Comparison of ENCODE assay signal across 26 cellular contexts in the genomic region with DNA sequence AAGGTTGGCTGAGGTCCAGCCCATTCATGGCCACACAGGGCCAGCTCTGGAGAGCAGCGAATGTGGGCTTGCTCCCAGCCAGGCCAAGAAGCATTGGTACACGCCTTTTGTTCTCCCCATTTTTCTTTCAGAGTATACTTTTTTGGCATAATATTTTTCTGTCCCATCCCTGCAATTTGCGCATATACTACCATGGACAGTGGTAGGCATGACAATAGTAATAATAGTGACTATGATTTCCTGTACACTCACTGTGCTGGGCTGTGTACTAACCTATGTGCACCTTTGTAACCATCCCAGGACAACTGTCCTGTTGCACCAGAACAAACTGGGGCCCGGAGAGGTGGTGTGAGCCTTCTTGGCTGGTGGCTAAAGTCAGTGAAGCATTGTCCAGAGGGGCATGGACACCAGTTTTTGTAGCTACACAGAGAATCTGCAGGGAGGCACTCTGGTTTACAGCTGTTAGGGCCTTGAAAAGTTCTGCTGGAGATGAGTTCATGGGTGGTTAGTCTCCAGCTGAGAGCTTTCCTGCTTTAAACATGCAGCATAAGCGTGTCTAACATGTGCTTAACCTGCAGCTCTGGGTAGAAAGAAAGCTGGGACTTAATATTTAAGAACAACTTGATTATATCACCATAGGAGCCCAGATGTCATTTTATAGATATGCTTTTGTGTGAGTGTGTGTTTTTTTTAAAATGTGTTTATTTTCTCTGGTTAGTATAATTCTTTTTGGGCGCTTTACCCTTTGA. TPM values are rescaled to one million over a fixed set of nuclear protein-coding genes. Genes with fewer than 3 reads are reported as not detected.
DNase-seq lines count a peak whose midpoint lies in the region; ATAC-seq, FAIRE-seq and TF ChIP-seq lines count a peak whose summit lies in the region.
"Had no signal": no experiment of that assay in that cellular context is flagged by ENCODE, and none has a peak within 500 bp of the region (broad histone marks: within the 10 kb centered on the region; RNA-seq: fewer than 3 reads in every experiment).

No MANE protein-coding gene starts in this region.

- CTCF ChIA-PET in A673 (lab: Charles Lee), result no interaction called here

- TF ChIP-seq EP300 in Ishikawa (IDR thresholded peaks at IDR 0.05; ENCODE audit: borderline replicate concordance), result no peak

- H3K4me1 ChIP-seq in A673 (ENCODE audit: insufficient read depth, low read length, poor library complexity, severe bottlenecking), result peaks cover 5% of the 10 kb centered on the region
- H3K4me1 ChIP-seq: A549; BLaER1 treated with 17β-estradiol and CSF1 and Interleukin-3, amounts not matched to agents 10 nM and 100 nM had no signal

- no peak overlapping the region for H3K27ac ChIP-seq in A673 (ENCODE audit: low read depth, low read length, poor library complexity, severe bottlenecking)
- H3K27ac ChIP-seq: 22Rv1; A549; BLaER1 treated with 17β-estradiol and CSF1 and Interleukin-3, amounts not matched to agents 10 nM and 100 nM had no signal

- TF ChIP-seq RAD21 in Ishikawa (IDR thresholded peaks at IDR 0.05; ENCODE audit: low read depth), result no peak

- ATAC-seq in HG02678 (IDR thresholded peaks at IDR 0.05; ENCODE audit: unreplicated experiment), result no peak
- ATAC-seq: A549, GM12878 had no signal

- in situ Hi-C loops in astrocyte of the spinal cord (cut with HindIII; ENCODE audit: low sequenced_read_pairs), result no loop called here

- peak; percentile 37 for DNase-seq in A673 (ENCODE audit: low spot score)
- DNase-seq in astrocyte of the spinal cord (ENCODE audit: low read depth, low spot score), result peak; percentile 25
- no peak for DNase-seq in KG1 (lab: John Stamatoyannopoulos, UW)
- DNase-seq in C1 segment of cervical spinal cord (lab: John Stamatoyannopoulos, UW), result no peak
- DNase-seq in posterior cingulate gyrus, result no peak
- DNase-seq: AML-193; CD4-positive, alpha-beta memory T cell; CD4-positive, CD25-positive, alpha-beta regulatory T cell; CD8-positive, alpha-beta memory T cell; COR-L47; DMS 273 treated with DMSO at 0.1 percent for 48 hours; DMS153; DMS53; DMS79; DND-41; EL; GDM1 had no signal

- peak; percentile 99 for FAIRE-seq in endometrium (lab: Jason Lieb, UNC)
- FAIRE-seq: GM12878, GM12892, GM18507 had no signal

- no peaks in the 10 kb centered on the region for H3K27me3 ChIP-seq in A673 (replicated peaks; ENCODE audit: insufficient read depth, low read depth, low read length, poor library complexity)
- H3K27me3 ChIP-seq: BLaER1 treated with 17β-estradiol and CSF1 and Interleukin-3, amounts not matched to agents 10 nM and 100 nM had no signal

- TF ChIP-seq CTCF in A673 (conservative IDR thresholded peaks at IDR 0.05; ENCODE audit: low read depth, low read length) (no peak), astrocyte of the spinal cord (IDR thresholded peaks at IDR 0.05; ENCODE audit: low read depth, low read length) (no peak)

- no peaks in the 10 kb centered on the region for H3K36me3 ChIP-seq in A673 (ENCODE audit: insufficient read depth, low read length, poor library complexity, severe bottlenecking)
- H3K36me3 ChIP-seq: BLaER1 treated with 17β-estradiol and CSF1 and Interleukin-3, amounts not matched to agents 10 nM and 100 nM had no signal

- intact Hi-C loops in A673 (cut with micrococcal nuclease; ENCODE audit: unreplicated experiment) (no loop called here), posterior cingulate gyrus (cut with DNase I) (no loop called here)

- BruUV-seq in A673 (replicated peaks; lab: Mats Ljungman, UMichigan), result no TSS peak

- no peak overlapping the region for H3K4me3 ChIP-seq in A673 (ENCODE audit: low read depth, low read length, poor library complexity, severe bottlenecking)
- H3K4me3 ChIP-seq in astrocyte of the spinal cord (ENCODE audit: low read depth, low read length), result no peak overlapping the region
- H3K4me3 ChIP-seq: A549; BLaER1 treated with 17β-estradiol and CSF1 and Interleukin-3, amounts not matched to agents 10 nM and 100 nM; GM12878 had no signal

- POLR2A ChIA-PET in A673 (lab: Charles Lee; ENCODE audit: low non-redundant PET), result no interaction called here

- no peaks in the 10 kb centered on the region for H3K9me3 ChIP-seq in A673 (ENCODE audit: low read depth, low read length, poor library complexity, severe bottlenecking)
- H3K9me3 ChIP-seq: A549 had no signal

TF ChIP-seq in Ishikawa, 13 proteins besides CTCF, POLR2A, EP300 and RAD21:
- no peak for TF ChIP-seq TCF12 (IDR thresholded peaks at IDR 0.05; ENCODE audit: low read depth)
- TF ChIP-seq, protein P1, sequence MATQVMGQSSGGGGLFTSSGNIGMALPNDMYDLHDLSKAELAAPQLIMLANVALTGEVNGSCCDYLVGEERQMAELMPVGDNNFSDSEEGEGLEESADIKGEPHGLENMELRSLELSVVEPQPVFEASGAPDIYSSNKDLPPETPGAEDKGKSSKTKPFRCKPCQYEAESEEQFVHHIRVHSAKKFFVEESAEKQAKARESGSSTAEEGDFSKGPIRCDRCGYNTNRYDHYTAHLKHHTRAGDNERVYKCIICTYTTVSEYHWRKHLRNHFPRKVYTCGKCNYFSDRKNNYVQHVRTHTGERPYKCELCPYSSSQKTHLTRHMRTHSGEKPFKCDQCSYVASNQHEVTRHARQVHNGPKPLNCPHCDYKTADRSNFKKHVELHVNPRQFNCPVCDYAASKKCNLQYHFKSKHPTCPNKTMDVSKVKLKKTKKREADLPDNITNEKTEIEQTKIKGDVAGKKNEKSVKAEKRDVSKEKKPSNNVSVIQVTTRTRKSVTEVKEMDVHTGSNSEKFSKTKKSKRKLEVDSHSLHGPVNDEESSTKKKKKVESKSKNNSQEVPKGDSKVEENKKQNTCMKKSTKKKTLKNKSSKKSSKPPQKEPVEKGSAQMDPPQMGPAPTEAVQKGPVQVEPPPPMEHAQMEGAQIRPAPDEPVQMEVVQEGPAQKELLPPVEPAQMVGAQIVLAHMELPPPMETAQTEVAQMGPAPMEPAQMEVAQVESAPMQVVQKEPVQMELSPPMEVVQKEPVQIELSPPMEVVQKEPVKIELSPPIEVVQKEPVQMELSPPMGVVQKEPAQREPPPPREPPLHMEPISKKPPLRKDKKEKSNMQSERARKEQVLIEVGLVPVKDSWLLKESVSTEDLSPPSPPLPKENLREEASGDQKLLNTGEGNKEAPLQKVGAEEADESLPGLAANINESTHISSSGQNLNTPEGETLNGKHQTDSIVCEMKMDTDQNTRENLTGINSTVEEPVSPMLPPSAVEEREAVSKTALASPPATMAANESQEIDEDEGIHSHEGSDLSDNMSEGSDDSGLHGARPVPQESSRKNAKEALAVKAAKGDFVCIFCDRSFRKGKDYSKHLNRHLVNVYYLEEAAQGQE (IDR thresholded peaks at IDR 0.05; ENCODE audit: low read depth), result peak; percentile 52; the same call in 1 of the 2 replicates
- TF ChIP-seq EGR1 (IDR thresholded peaks at IDR 0.05), result no peak
- TF ChIP-seq CREB1 (IDR thresholded peaks at IDR 0.05; ENCODE audit: low read depth), result no peak
- TF ChIP-seq CEBPB (IDR thresholded peaks at IDR 0.05), result no peak
- TF ChIP-seq TEAD4 (IDR thresholded peaks at IDR 0.05), result no peak
- no peak for TF ChIP-seq YY1 (IDR thresholded peaks at IDR 0.05; ENCODE audit: low read depth)
- no peak for TF ChIP-seq MAX (IDR thresholded peaks at IDR 0.05)

RNA-seq across cellular contexts. Expression of gene DTD1, which starts 38.2 kb away (rescaled TPM):
- total RNA-seq in A673 (2021), result 16.6 and 23.8 TPM in 2 replicates

RNA-seq across cellular contexts. Expression of gene SMIM26, which starts 58.8 kb away (rescaled TPM):
- 56.6 and 57.7 TPM in 2 replicates for total RNA-seq in A673 (2021)

Comparison
In these comparisons a context has a peak if more than half of its experiments do, and no peak if none do; other contexts are left out.
1. DNase-seq: peak in A673 (single experiment) and astrocyte of the spinal cord (single experiment); none in KG1 (single experiment), C1 segment of cervical spinal cord (0 of 14) and posterior cingulate gyrus (0 of 10).